9 cellular contexts compared by ENCODE assay signal in the genomic region with DNA sequence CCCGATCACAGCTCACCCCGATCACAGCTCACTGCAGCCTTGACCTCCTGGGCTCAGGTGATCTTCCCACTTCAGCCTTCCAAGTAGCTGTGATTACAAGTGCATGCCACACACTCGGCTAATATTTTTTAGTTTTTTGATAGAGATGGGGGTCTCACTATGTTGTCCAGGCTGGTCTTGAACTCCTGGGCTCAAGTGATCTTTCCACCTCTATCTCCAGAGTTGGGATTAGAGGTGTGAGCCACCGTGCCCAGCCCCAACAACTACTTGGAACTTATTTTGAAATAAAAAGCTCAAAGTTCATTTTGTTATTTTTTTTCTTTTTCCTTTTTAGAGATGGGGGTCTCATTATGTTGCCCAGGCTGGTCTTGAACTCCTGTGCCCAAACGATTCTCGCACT. TPM values are rescaled to one million over a fixed set of nuclear protein-coding genes. Genes with fewer than 3 reads are reported as not detected.
"Had no signal": no experiment of that assay in that cellular context is flagged by ENCODE, and none has a peak within 500 bp of the region (broad histone marks: within the 10 kb centered on the region; RNA-seq: fewer than 3 reads in every experiment).

No MANE protein-coding gene starts in this region.

- ATAC-seq: HCT116 had no signal

- H3K27ac Mint-ChIP-seq: HFFc6 had no signal

- DNase-seq: GM23248, GOT3, H7, HFFc6, IMR-90, KBM-7 had no signal

- H3K9me3 Mint-ChIP-seq: HFFc6 had no signal

- H3K4me3 Mint-ChIP-seq: HFFc6 had no signal

RNA-seq across cellular contexts. Expression of gene GSC2, which starts 56.2 kb away (rescaled TPM):
- total RNA-seq: GM23248, H4, H7, HFFc6, HT-29, IMR-90 had no signal
